ENCODE assay signal across 20 cellular contexts in the genomic region with DNA sequence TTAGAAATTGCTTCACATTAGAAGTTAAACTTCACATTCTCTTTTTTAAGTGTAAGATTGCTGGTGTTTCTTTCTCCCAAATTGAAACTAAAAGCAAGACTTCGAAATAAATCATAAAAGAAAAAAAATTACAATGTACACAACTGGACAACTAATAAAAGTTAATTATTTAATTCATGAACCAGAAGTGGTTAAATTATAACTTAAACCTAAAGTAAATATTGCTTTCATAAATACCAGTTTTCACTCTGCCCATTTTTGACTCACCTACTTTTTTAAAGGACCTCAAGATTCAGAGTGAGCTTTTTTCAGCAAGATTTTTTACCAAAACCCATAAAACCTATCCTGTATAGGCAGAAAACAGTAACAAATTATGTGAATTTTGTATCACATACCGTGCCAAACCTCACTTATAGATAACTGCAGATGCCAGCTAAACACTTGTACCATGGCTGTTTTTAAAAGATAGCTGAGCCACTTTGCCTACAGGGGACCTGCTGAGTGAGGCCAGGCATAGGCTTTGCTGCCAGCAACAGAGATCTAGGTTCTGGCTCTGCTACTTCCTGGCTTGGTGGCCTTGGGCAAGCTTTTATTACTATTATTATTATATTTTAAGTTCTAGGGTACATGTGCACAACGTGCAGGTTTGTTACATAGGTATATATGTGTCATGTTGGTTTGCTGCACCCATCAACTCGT.
A peak's percentile ranks its signal among the peaks of the same experiment; 100 is the strongest.
DNase-seq lines count a peak whose midpoint lies in the region; ATAC-seq and TF ChIP-seq lines count a peak whose summit lies in the region.
"Had no signal": no experiment of that assay in that cellular context is flagged by ENCODE, and none has a peak within 500 bp of the region (broad histone marks: within the 10 kb centered on the region; RNA-seq: fewer than 3 reads in every experiment).

No MANE protein-coding gene starts in this region.

- CTCF ChIA-PET in activated naive CD4-positive, alpha-beta T cell treated with anti-CD3 and anti-CD28 coated beads for 36 hours (lab: Charles Lee), result no interaction called here

- TF ChIP-seq CTCF in hepatocyte (IDR thresholded peaks at IDR 0.05; ENCODE audit: poor library complexity), result no peak

- no peaks in the 10 kb centered on the region for H3K79me2 ChIP-seq in hepatocyte

- intact Hi-C loops in Right ventricle myocardium superior (cut with DNase I) (no loop called here), cardiac septum (cut with DNase I) (no loop called here)
- intact Hi-C loops in activated naive CD4-positive, alpha-beta T cell treated with anti-CD3 and anti-CD28 coated beads for 36 hours (cut with micrococcal nuclease), result no loop called here

- peaks cover 2% of the 10 kb centered on the region for H3K9me2 ChIP-seq in hepatocyte (replicated peaks; ENCODE audit: insufficient read depth)

- H3K4me3 ChIP-seq in hepatocyte, result no peak overlapping the region
- H3K4me3 ChIP-seq: GM23338, SJSA1 had no signal

- H3K4me2 ChIP-seq in hepatocyte, result peak overlapping the region; percentile 7
- H3K4me2 ChIP-seq: GM23338 had no signal

- no peak overlapping the region for H2AFZ ChIP-seq in hepatocyte
- H2AFZ ChIP-seq: GM23338 had no signal

- WGBS in hepatocyte (ENCODE audit: low lambda C conversion rate, missing lambda C conversion rate), result 82% methylated on average over 4 of the region's 4 CpGs

- no peaks in the 10 kb centered on the region for H3K36me3 ChIP-seq in hepatocyte (replicated peaks; ENCODE audit: insufficient read depth, low read depth)
- H3K36me3 ChIP-seq: SJSA1 had no signal

- H3K27me3 ChIP-seq in hepatocyte, result no peaks in the 10 kb centered on the region
- H3K27me3 ChIP-seq: SJSA1 had no signal

- H3K4me1 Mint-ChIP-seq in activated naive CD4-positive, alpha-beta T cell treated with anti-CD3 and anti-CD28 coated beads for 36 hours (ENCODE audit: low read depth), result peaks cover 13% of the 10 kb centered on the region
- H3K4me1 Mint-ChIP-seq: H9 had no signal

- H3K9me3 ChIP-seq in hepatocyte (ENCODE audit: low read depth), result no peaks in the 10 kb centered on the region
- H3K9me3 ChIP-seq: SJSA1 had no signal

- peaks cover 4 to 9% of the 10 kb centered on the region in 2 donors for H3K9me3 Mint-ChIP-seq in activated naive CD4-positive, alpha-beta T cell treated with anti-CD3 and anti-CD28 coated beads, Interleukin-2, amount 50 U/mL, for 72 hours
- peaks cover 7% of the 10 kb centered on the region for H3K9me3 Mint-ChIP-seq in activated naive CD4-positive, alpha-beta T cell treated with anti-CD3 and anti-CD28 coated beads for 36 hours
- H3K9me3 Mint-ChIP-seq: CD4-positive, CD25-positive, alpha-beta regulatory T cell; GM23338; H9 had no signal

- no peak overlapping the region for H3K27ac Mint-ChIP-seq in activated naive CD4-positive, alpha-beta T cell treated with anti-CD3 and anti-CD28 coated beads, Interleukin-2, amount 50 U/mL, for 72 hours
- H3K27ac Mint-ChIP-seq in activated naive CD4-positive, alpha-beta T cell treated with anti-CD3 and anti-CD28 coated beads for 36 hours, result no peak overlapping the region
- H3K27ac Mint-ChIP-seq: CD4-positive, CD25-positive, alpha-beta regulatory T cell; GM23338; H9 had no signal

- H3K27ac ChIP-seq in hepatocyte, result no peak overlapping the region
- H3K27ac ChIP-seq: SJSA1 had no signal

- H3K27me3 Mint-ChIP-seq in activated naive CD4-positive, alpha-beta T cell treated with anti-CD3 and anti-CD28 coated beads for 36 hours (ENCODE audit: low read depth), result no peaks in the 10 kb centered on the region
- H3K27me3 Mint-ChIP-seq: CD4-positive, CD25-positive, alpha-beta regulatory T cell had no signal

- no peak overlapping the region for H3K4me3 Mint-ChIP-seq in activated naive CD4-positive, alpha-beta T cell treated with anti-CD3 and anti-CD28 coated beads for 36 hours
- H3K4me3 Mint-ChIP-seq: CD4-positive, CD25-positive, alpha-beta regulatory T cell; GM23338; H9 had no signal

- ATAC-seq in Right ventricle myocardium superior (ENCODE audit: poor library complexity), result peak; percentile 68
- no peak for ATAC-seq in activated naive CD4-positive, alpha-beta T cell treated with anti-CD3 and anti-CD28 coated beads, Interleukin-2, amount 50 U/mL, for 72 hours
- ATAC-seq: GM23338, PC-3 had no signal

- DNase-seq in Right ventricle myocardium superior (no peak), cardiac septum (ENCODE audit: low spot score) (no peak), OCI-M1 (lab: John Stamatoyannopoulos, UW) (peak; percentile 49), hepatocyte (ENCODE audit: low spot score) (no peak), CD1c-positive myeloid dendritic cell (ENCODE audit: extremely low spot score) (no peak)
- no peak for DNase-seq in activated naive CD4-positive, alpha-beta T cell treated with anti-CD3 and anti-CD28 coated beads, Interleukin-2, amount 50 U/mL, for 72 hours (ENCODE audit: low spot score in 2 of 2)
- no peak for DNase-seq in activated naive CD4-positive, alpha-beta T cell treated with anti-CD3 and anti-CD28 coated beads for 36 hours
- DNase-seq: CD4-positive, CD25-positive, alpha-beta regulatory T cell; DMS53; H9; IMR-90; KG1; MM.1S; NCI-H2029; NCI-H446; NCI-H524 treated with DMSO at 0.1 percent for 48 hours; NCI-H774; PC-3 had no signal

- no peaks in the 10 kb centered on the region for H3K4me1 ChIP-seq in hepatocyte (ENCODE audit: insufficient read depth)
- H3K4me1 ChIP-seq: SJSA1 had no signal

- H3K36me3 Mint-ChIP-seq in activated naive CD4-positive, alpha-beta T cell treated with anti-CD3 and anti-CD28 coated beads, Interleukin-2, amount 50 U/mL, for 72 hours, result peaks cover 9 to 10% of the 10 kb centered on the region in 2 donors
- H3K36me3 Mint-ChIP-seq in activated naive CD4-positive, alpha-beta T cell treated with anti-CD3 and anti-CD28 coated beads for 36 hours (ENCODE audit: low read depth), result peaks cover 14% of the 10 kb centered on the region

- no peaks in the 10 kb centered on the region for H4K20me1 ChIP-seq in hepatocyte (ENCODE audit: insufficient read depth, poor library complexity, severe bottlenecking)
